Comparison of ENCODE assay signal across 28 cellular contexts in genomic region chr21:40881767-40882166, GRCh38. TPM values are rescaled to one million over a fixed set of nuclear protein-coding genes. Genes with fewer than 3 reads are reported as not detected.
"Had no signal": no experiment of that assay in that cellular context is flagged by ENCODE, and none has a peak within 500 bp of the region (broad histone marks: within the 10 kb centered on the region; RNA-seq: fewer than 3 reads in every experiment).

No MANE protein-coding gene starts in this region.

- H3K9ac ChIP-seq: SK-N-SH had no signal

- DNase-seq: IMR-90; Karpas-422; KG1; MG63; NCI-H1092; NCI-H1105 treated with DMSO at 0.1 percent for 48 hours; NCI-H1417 treated with DMSO at 0.1 percent for 48 hours; NCI-H146; NCI-H187; NCI-H2029; NCI-H2081 treated with DMSO at 0.1 percent for 48 hours; NCI-H2171; NCI-H226; NCI-H446; NCI-H510A; NCI-H524 treated with DMSO at 0.1 percent for 48 hours; NCI-H69; NCI-H774; NK-92 treated with Interleukin-12 subunit alpha and Interleukin-12 subunit beta, amount 100 ng/mL, for 24 hours; PC-3; SHP77; SK-N-SH; SW 1271 had no signal

- H3K27ac ChIP-seq: RWPE1 had no signal

- ATAC-seq: Panc1, PC-3 had no signal

- H3K9me3 ChIP-seq: MG63, SK-N-SH had no signal

- H3K36me3 ChIP-seq: MG63 had no signal

- H3K4me3 ChIP-seq: MG63 had no signal

RNA-seq across cellular contexts. Expression of gene DSCAM, which starts 34.8 kb away (rescaled TPM):
- total RNA-seq: HT-29, OCI-LY7, PC-3, SK-MEL-5 had no signal
- polyA plus RNA-seq: SK-N-SH had no signal
